36 cellular contexts compared by ENCODE assay signal in genomic region chr9:125803526-125803925, GRCh38.
"Had no signal": no experiment of that assay in that cellular context is flagged by ENCODE, and none has a peak within 500 bp of the region (broad histone marks: within the 10 kb centered on the region; RNA-seq: fewer than 3 reads in every experiment).

No MANE protein-coding gene starts in this region.

- H3K4me3 ChIP-seq: adrenal gland, body of pancreas, breast epithelium had no signal

- DNase-seq: activated B cell treated with CpG ODN at 0.5 μM for 24 hours; activated CD4-positive, alpha-beta memory T cell treated with anti-CD3 and anti-CD28 coated beads for 36 hours; activated CD4-positive, alpha-beta T cell treated with anti-CD3 and anti-CD28 coated beads for 4 hours; activated CD4-positive, alpha-beta T cell treated with anti-CD3 and anti-CD28 coated beads, Interleukin-2, amount 10 ng/mL, durations not matched to agents 24 days and 14 days; activated CD4-positive, alpha-beta T cell treated with anti-CD3 and anti-CD28 coated beads, Interleukin-2, amount 50 U/mL, for 1 hour; activated CD4-positive, alpha-beta T cell treated with anti-CD3 and anti-CD28 coated beads, Interleukin-2, amount 50 U/mL, for 4 hours; activated CD4-positive, CD25-positive, alpha-beta regulatory T cell treated with anti-CD3 and anti-CD28 coated beads, Interleukin-2, amount 50 U/mL, for 72 hours; activated CD8-positive, alpha-beta memory T cell treated with anti-CD3 and anti-CD28 coated beads, Interleukin-2, amount 50 U/mL, for 4 hours; activated CD8-positive, alpha-beta T cell treated with anti-CD3 and anti-CD28 coated beads for 36 hours; activated effector memory CD4-positive, alpha-beta T cell treated with anti-CD3 and anti-CD28 coated beads, Interleukin-2, amount 50 U/mL, for 16 hours; activated gamma-delta T cell treated with Interleukin-2 at 50 U/mL for 16 hours; activated naive CD4-positive, alpha-beta T cell; activated naive CD4-positive, alpha-beta T cell treated with anti-CD3 and anti-CD28 coated beads for 36 hours; activated naive CD4-positive, alpha-beta T cell treated with anti-CD3 and anti-CD28 coated beads, Interleukin-2, amount 50 U/mL, for 16 hours; activated naive CD8-positive, alpha-beta T cell treated with anti-CD3 and anti-CD28 coated beads for 36 hours; activated T-cell treated with anti-CD3 and anti-CD28 coated beads for 4 hours; activated T-cell treated with anti-CD3 and anti-CD28 coated beads, Interleukin-2, amount 50 U/mL, for 1 hour; activated T-cell treated with anti-CD3 and anti-CD28 coated beads, Interleukin-2, amount 50 U/mL, for 4 hours; activated T-cell treated with anti-CD3 and anti-CD28 coated beads, Interleukin-2, amount 50 U/mL, for 72 hours; adrenal gland; amniotic stem cell; aorta; body of pancreas; brain microvascular endothelial cell; central memory CD4-positive, alpha-beta T cell; T-helper 2 cell; T-helper 9 cell had no signal

- H3K27ac Mint-ChIP-seq: activated B cell treated with CpG ODN at 0.5 μM for 24 hours; activated CD4-positive, alpha-beta memory T cell treated with anti-CD3 and anti-CD28 coated beads for 36 hours; activated CD4-positive, alpha-beta T cell treated with anti-CD3 and anti-CD28 coated beads, Interleukin-2, amount 10 ng/mL, durations not matched to agents 24 days and 14 days; activated CD8-positive, alpha-beta T cell treated with anti-CD3 and anti-CD28 coated beads for 36 hours; activated naive CD4-positive, alpha-beta T cell treated with anti-CD3 and anti-CD28 coated beads for 36 hours; activated naive CD4-positive, alpha-beta T cell treated with anti-CD3 and anti-CD28 coated beads, Interleukin-2, amount 50 U/mL, for 72 hours; activated naive CD8-positive, alpha-beta T cell treated with anti-CD3 and anti-CD28 coated beads for 36 hours; activated T-cell treated with anti-CD3 and anti-CD28 coated beads, Interleukin-2, amount 50 U/mL, for 72 hours; activated T-helper 1 cell treated with anti-CD3 and anti-CD28 coated beads, Interleukin-12 subunit alpha, Interleukin-12 subunit beta, Interleukin-2, Interleukin-4 antibody, amounts not matched to agents 30 ng/mL and 10 ng/mL and 1 ng/mL, durations not matched to agents 14 hours and 24 hours and 36 hours; activated T-helper 17 cell treated with anti-CD3 and anti-CD28 coated beads, Interleukin-2, amount 50 U/mL, for 72 hours; T-helper 1 cell treated with Interleukin-12 subunit alpha and Interleukin-12 subunit beta and Interleukin-4 antibody, amounts not matched to agents 30 μg/mL and 1 μg/mL, for 36 hours; T-helper 2 cell treated with Interferon-gamma antibody and Interleukin-4, amounts not matched to agents 5 μg/mL and 100 μg/mL, for 36 hours had no signal

- H3K4me1 ChIP-seq: breast epithelium had no signal

- ATAC-seq: activated CD8-positive, alpha-beta T cell treated with anti-CD3 and anti-CD28 coated beads for 36 hours; activated naive CD4-positive, alpha-beta T cell treated with anti-CD3 and anti-CD28 coated beads, Interleukin-2, amount 50 U/mL, for 72 hours; activated T-cell treated with anti-CD3 and anti-CD28 coated beads, Interleukin-2, amount 50 U/mL, for 4 hours; activated T-cell treated with anti-CD3 and anti-CD28 coated beads, Interleukin-2, amount 50 U/mL, for 72 hours; activated T-helper 17 cell treated with anti-CD3 and anti-CD28 coated beads, Interleukin-2, amount 50 U/mL, for 72 hours; body of pancreas had no signal

- H3K9me3 ChIP-seq: adrenal gland, body of pancreas, breast epithelium had no signal

- FAIRE-seq: astrocyte, TTC549 had no signal

- H3K4me3 Mint-ChIP-seq: activated B cell treated with CpG ODN at 0.5 μM for 24 hours; activated CD4-positive, alpha-beta memory T cell treated with anti-CD3 and anti-CD28 coated beads for 36 hours; activated CD4-positive, alpha-beta T cell treated with anti-CD3 and anti-CD28 coated beads, Interleukin-2, amount 10 ng/mL, durations not matched to agents 24 days and 14 days; activated CD8-positive, alpha-beta T cell treated with anti-CD3 and anti-CD28 coated beads for 36 hours; activated naive CD4-positive, alpha-beta T cell treated with anti-CD3 and anti-CD28 coated beads for 36 hours; activated naive CD8-positive, alpha-beta T cell treated with anti-CD3 and anti-CD28 coated beads for 36 hours; activated T-cell treated with anti-CD3 and anti-CD28 coated beads, Interleukin-2, amount 50 U/mL, for 4 hours; activated T-cell treated with anti-CD3 and anti-CD28 coated beads, Interleukin-2, amount 50 U/mL, for 72 hours; activated T-helper 1 cell treated with anti-CD3 and anti-CD28 coated beads, Interleukin-12 subunit alpha, Interleukin-12 subunit beta, Interleukin-2, Interleukin-4 antibody, amounts not matched to agents 30 ng/mL and 10 ng/mL and 1 ng/mL, durations not matched to agents 14 hours and 24 hours and 36 hours; activated T-helper 17 cell treated with anti-CD3 and anti-CD28 coated beads, Interleukin-2, amount 50 U/mL, for 72 hours; T-helper 1 cell treated with Interleukin-12 subunit alpha and Interleukin-12 subunit beta and Interleukin-4 antibody, amounts not matched to agents 30 μg/mL and 1 μg/mL, for 36 hours; T-helper 2 cell treated with Interferon-gamma antibody and Interleukin-4, amounts not matched to agents 5 μg/mL and 100 μg/mL, for 36 hours had no signal

- H3K27me3 Mint-ChIP-seq: activated B cell treated with CpG ODN at 0.5 μM for 24 hours; activated CD4-positive, alpha-beta memory T cell treated with anti-CD3 and anti-CD28 coated beads for 36 hours; activated CD4-positive, alpha-beta T cell treated with anti-CD3 and anti-CD28 coated beads, Interleukin-2, amount 10 ng/mL, durations not matched to agents 24 days and 14 days; activated CD8-positive, alpha-beta T cell treated with anti-CD3 and anti-CD28 coated beads for 36 hours; activated naive CD8-positive, alpha-beta T cell treated with anti-CD3 and anti-CD28 coated beads for 36 hours; activated T-helper 17 cell treated with anti-CD3 and anti-CD28 coated beads, Interleukin-2, amount 50 U/mL, for 72 hours had no signal

- H3K36me3 ChIP-seq: adrenal gland, brain microvascular endothelial cell, breast epithelium had no signal

- H3K4me1 Mint-ChIP-seq: activated B cell treated with CpG ODN at 0.5 μM for 24 hours; activated CD4-positive, alpha-beta T cell treated with anti-CD3 and anti-CD28 coated beads, Interleukin-2, amount 10 ng/mL, durations not matched to agents 24 days and 14 days; activated naive CD8-positive, alpha-beta T cell treated with anti-CD3 and anti-CD28 coated beads for 36 hours; activated T-helper 17 cell treated with anti-CD3 and anti-CD28 coated beads, Interleukin-2, amount 50 U/mL, for 72 hours had no signal

- H3K27ac ChIP-seq: adrenal gland, body of pancreas, brain microvascular endothelial cell, breast epithelium, VCaP had no signal

- H3K27me3 ChIP-seq: adrenal gland, body of pancreas, brain microvascular endothelial cell, breast epithelium had no signal

- H3K36me3 Mint-ChIP-seq: activated CD4-positive, alpha-beta memory T cell treated with anti-CD3 and anti-CD28 coated beads for 36 hours; activated naive CD4-positive, alpha-beta T cell treated with anti-CD3 and anti-CD28 coated beads, Interleukin-2, amount 50 U/mL, for 72 hours; activated naive CD8-positive, alpha-beta T cell treated with anti-CD3 and anti-CD28 coated beads for 36 hours had no signal

- H3K9me3 Mint-ChIP-seq: activated B cell treated with CpG ODN at 0.5 μM for 24 hours; activated CD4-positive, alpha-beta memory T cell treated with anti-CD3 and anti-CD28 coated beads for 36 hours; activated CD4-positive, alpha-beta T cell treated with anti-CD3 and anti-CD28 coated beads, Interleukin-2, amount 10 ng/mL, durations not matched to agents 24 days and 14 days; activated CD8-positive, alpha-beta T cell treated with anti-CD3 and anti-CD28 coated beads for 36 hours; activated naive CD4-positive, alpha-beta T cell treated with anti-CD3 and anti-CD28 coated beads for 36 hours; activated naive CD4-positive, alpha-beta T cell treated with anti-CD3 and anti-CD28 coated beads, Interleukin-2, amount 50 U/mL, for 72 hours; activated naive CD8-positive, alpha-beta T cell treated with anti-CD3 and anti-CD28 coated beads for 36 hours; activated T-cell treated with anti-CD3 and anti-CD28 coated beads, Interleukin-2, amount 50 U/mL, for 4 hours; activated T-cell treated with anti-CD3 and anti-CD28 coated beads, Interleukin-2, amount 50 U/mL, for 72 hours; activated T-helper 1 cell treated with anti-CD3 and anti-CD28 coated beads, Interleukin-12 subunit alpha, Interleukin-12 subunit beta, Interleukin-2, Interleukin-4 antibody, amounts not matched to agents 30 ng/mL and 10 ng/mL and 1 ng/mL, durations not matched to agents 14 hours and 24 hours and 36 hours; activated T-helper 17 cell treated with anti-CD3 and anti-CD28 coated beads, Interleukin-2, amount 50 U/mL, for 72 hours; T-helper 1 cell treated with Interleukin-12 subunit alpha and Interleukin-12 subunit beta and Interleukin-4 antibody, amounts not matched to agents 30 μg/mL and 1 μg/mL, for 36 hours; T-helper 2 cell treated with Interferon-gamma antibody and Interleukin-4, amounts not matched to agents 5 μg/mL and 100 μg/mL, for 36 hours had no signal
